ENCODE assay signal across 1 cellular context in the genomic region with DNA sequence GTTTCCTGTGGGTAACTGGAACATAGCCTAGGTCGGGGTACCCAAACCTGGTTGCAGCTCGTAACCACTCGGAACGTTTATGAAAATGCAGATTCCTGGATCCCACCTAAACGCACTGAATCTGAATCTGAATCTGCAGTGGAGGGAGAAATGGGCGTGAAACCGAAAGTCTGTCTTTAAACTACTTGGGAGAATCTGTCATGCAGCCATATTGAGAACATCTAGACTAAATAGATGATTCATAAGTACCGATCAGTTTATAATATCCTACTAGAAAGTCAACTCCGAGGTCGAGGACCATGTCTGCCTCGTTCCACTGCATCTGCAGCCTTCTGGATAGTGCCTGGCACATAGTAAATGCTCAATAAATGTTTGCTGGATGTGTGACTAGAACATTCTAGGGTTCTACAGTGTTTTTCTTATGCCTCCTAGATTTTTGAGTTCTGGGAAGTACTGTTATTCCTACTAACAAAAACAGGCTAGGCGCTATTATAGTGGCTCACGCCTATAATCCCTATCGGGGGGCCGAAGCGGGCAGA.
TF ChIP-seq lines count a peak whose summit lies in the region.

No MANE protein-coding gene starts in this region.

TF ChIP-seq in HepG2, 621 proteins besides CTCF, POLR2A, EP300 and RAD21:
- TF ChIP-seq MIER3 (CRISPR knock-in tag; IDR thresholded peaks at IDR 0.05; ENCODE audit: borderline replicate concordance) (no peak), SNAI1 (CRISPR knock-in tag; IDR thresholded peaks at IDR 0.05; ENCODE audit: borderline replicate concordance) (0 out of 2 replicates have a peak, but pooled peaks have one; percentile 24), ZNF546 (CRISPR knock-in tag; conservative IDR thresholded peaks at IDR 0.05) (0 out of 2 replicates have a peak, but pooled peaks have one; percentile 16), ZNF354B (CRISPR knock-in tag; IDR thresholded peaks at IDR 0.05) (0 out of 2 replicates have a peak, but pooled peaks have one; percentile 22), CENPT (CRISPR knock-in tag; IDR thresholded peaks at IDR 0.05; ENCODE audit: low read depth) (no peak), BORCS8-MEF2B (CRISPR knock-in tag; IDR thresholded peaks at IDR 0.05) (peak; percentile 6; the same call in 1 of the 2 replicates), ZNF709 (CRISPR knock-in tag; IDR thresholded peaks at IDR 0.05) (no peak)
- TF ChIP-seq, protein P1, sequence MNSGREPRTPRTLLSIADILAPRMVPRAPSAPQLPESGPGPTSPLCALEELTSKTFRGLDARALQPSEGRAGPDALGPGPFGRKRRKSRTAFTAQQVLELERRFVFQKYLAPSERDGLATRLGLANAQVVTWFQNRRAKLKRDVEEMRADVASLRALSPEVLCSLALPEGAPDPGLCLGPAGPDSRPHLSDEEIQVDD (CRISPR knock-in tag; IDR thresholded peaks at IDR 0.05; ENCODE audit: borderline replicate concordance) = 0 out of 2 replicates have a peak, but pooled peaks have one; percentile 9
- TF ChIP-seq, protein P2, sequence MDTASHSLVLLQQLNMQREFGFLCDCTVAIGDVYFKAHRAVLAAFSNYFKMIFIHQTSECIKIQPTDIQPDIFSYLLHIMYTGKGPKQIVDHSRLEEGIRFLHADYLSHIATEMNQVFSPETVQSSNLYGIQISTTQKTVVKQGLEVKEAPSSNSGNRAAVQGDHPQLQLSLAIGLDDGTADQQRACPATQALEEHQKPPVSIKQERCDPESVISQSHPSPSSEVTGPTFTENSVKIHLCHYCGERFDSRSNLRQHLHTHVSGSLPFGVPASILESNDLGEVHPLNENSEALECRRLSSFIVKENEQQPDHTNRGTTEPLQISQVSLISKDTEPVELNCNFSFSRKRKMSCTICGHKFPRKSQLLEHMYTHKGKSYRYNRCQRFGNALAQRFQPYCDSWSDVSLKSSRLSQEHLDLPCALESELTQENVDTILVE (CRISPR knock-in tag; IDR thresholded peaks at IDR 0.05) = no peak
